Comparison of ENCODE assay signal across 9 cellular contexts in the genomic region with DNA sequence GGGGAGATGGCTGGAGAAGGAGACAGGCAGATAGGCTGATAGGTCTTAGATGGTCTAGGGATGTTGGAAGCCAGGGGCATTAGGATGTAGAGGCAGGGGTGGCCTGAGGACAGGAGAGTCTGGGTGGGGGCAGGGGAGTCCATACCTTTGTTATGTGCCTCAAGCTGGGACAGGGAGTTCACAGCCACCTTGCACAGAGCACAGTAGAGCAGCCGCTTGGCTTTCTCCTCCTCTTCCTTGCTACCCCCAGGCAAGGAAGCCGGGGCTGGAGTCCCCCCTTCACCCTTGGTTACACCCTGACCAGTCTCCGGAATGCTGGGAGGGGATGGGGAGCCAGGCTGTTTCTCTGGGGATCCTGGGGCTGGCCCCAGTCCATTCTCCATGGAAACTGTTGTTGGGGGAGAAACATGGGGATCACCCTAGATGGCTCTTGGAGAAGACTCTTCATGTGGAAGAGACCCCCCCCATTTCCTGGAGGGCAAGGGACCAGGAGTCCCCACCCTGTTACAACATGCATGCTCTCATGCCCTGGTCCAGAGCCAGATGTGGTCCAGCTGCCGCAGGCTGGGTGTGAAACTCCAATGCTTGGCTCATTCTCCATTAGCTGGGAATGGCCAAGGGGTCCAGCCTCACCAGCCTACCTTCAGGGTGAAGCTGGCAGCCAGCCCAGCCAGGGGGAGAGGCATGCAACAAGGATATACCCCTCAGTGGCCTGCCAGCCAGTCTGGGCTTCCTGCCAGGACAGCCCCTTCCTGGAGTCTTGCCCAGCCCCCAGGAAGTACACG. TPM values are rescaled to one million over a fixed set of nuclear protein-coding genes. Genes with fewer than 3 reads are reported as not detected.
DNase-seq lines count a peak whose midpoint lies in the region; ATAC-seq and TF ChIP-seq lines count a peak whose summit lies in the region.
"Had no signal": no experiment of that assay in that cellular context is flagged by ENCODE, and none has a peak within 500 bp of the region (broad histone marks: within the 10 kb centered on the region; RNA-seq: fewer than 3 reads in every experiment).

No MANE protein-coding gene starts in this region.

- peaks cover 34% of the 10 kb centered on the region for H3K4me1 Mint-ChIP-seq in activated CD4-positive, alpha-beta T cell treated with anti-CD3 and anti-CD28 coated beads, Interleukin-2, amount 10 ng/mL, durations not matched to agents 24 days and 14 days
- H3K4me1 Mint-ChIP-seq in activated CD8-positive, alpha-beta T cell treated with anti-CD3 and anti-CD28 coated beads, Interleukin-2, amount 10 ng/mL, durations not matched to agents 7 days and 5 days (ENCODE audit: low read depth): peaks cover 40% of the 10 kb centered on the region
- H3K4me1 Mint-ChIP-seq in type B pancreatic cell (ENCODE audit: unreplicated experiment): peaks cover 39% of the 10 kb centered on the region

- CTCF ChIA-PET in activated CD8-positive, alpha-beta T cell treated with anti-CD3 and anti-CD28 coated beads, Interleukin-2, amount 10 ng/mL, durations not matched to agents 7 days and 5 days (lab: Charles Lee): interaction anchor here (0.8 to 2.2 kb wide), 18 partner anchors 8 to 164 kb away, joined by 3 to 9 read pairs (median 4); no protein-coding TSS in a partner anchor

- intact Hi-C loops in activated CD4-positive, alpha-beta T cell treated with anti-CD3 and anti-CD28 coated beads, Interleukin-2, amount 10 ng/mL, durations not matched to agents 24 days and 14 days (cut with micrococcal nuclease): no loop called here

- H3K9me3 Mint-ChIP-seq in activated CD4-positive, alpha-beta T cell treated with anti-CD3 and anti-CD28 coated beads, Interleukin-2, amount 10 ng/mL, durations not matched to agents 24 days and 14 days: no peaks in the 10 kb centered on the region
- no peaks in the 10 kb centered on the region for H3K9me3 Mint-ChIP-seq in activated CD8-positive, alpha-beta T cell treated with anti-CD3 and anti-CD28 coated beads, Interleukin-2, amount 10 ng/mL, durations not matched to agents 7 days and 5 days (ENCODE audit: insufficient read depth)
- no peaks in the 10 kb centered on the region for H3K9me3 Mint-ChIP-seq in type B pancreatic cell

- ATAC-seq in activated CD8-positive, alpha-beta T cell treated with anti-CD3 and anti-CD28 coated beads, Interleukin-2, amount 10 ng/mL, durations not matched to agents 7 days and 5 days: no peak
- ATAC-seq in GM19395 (IDR thresholded peaks at IDR 0.05; ENCODE audit: unreplicated experiment) (no peak), HG03159 (IDR thresholded peaks at IDR 0.05; ENCODE audit: unreplicated experiment) (no peak)

- H3K27ac Mint-ChIP-seq in activated CD4-positive, alpha-beta T cell treated with anti-CD3 and anti-CD28 coated beads, Interleukin-2, amount 10 ng/mL, durations not matched to agents 24 days and 14 days: peak overlapping the region; percentile 35
- H3K27ac Mint-ChIP-seq in activated CD8-positive, alpha-beta T cell treated with anti-CD3 and anti-CD28 coated beads, Interleukin-2, amount 10 ng/mL, durations not matched to agents 7 days and 5 days: peak overlapping the region; percentile 33
- H3K27ac Mint-ChIP-seq in type B pancreatic cell: peak overlapping the region; percentile 83

- no peak for DNase-seq in activated CD4-positive, alpha-beta T cell treated with anti-CD3 and anti-CD28 coated beads, Interleukin-2, amount 10 ng/mL, durations not matched to agents 24 days and 14 days
- DNase-seq in activated CD4-positive, alpha-beta T cell treated with anti-CD3 and anti-CD28 coated beads for 4 hours: no peak
- DNase-seq in activated CD8-positive, alpha-beta T cell treated with anti-CD3 and anti-CD28 coated beads, Interleukin-2, amount 10 ng/mL, durations not matched to agents 7 days and 5 days: no peak
- DNase-seq in left kidney (ENCODE audit: low read depth, low spot score) (peak; percentile 54), type B pancreatic cell (ENCODE audit: extremely low spot score, unreplicated experiment) (no peak)
- no peak for DNase-seq in activated CD4-positive, CD25-positive, alpha-beta regulatory T cell treated with anti-CD3 and anti-CD28 coated beads, Interleukin-2, amount 50 U/mL, for 72 hours

- no peaks in the 10 kb centered on the region for H3K36me3 Mint-ChIP-seq in activated CD4-positive, alpha-beta T cell treated with anti-CD3 and anti-CD28 coated beads, Interleukin-2, amount 10 ng/mL, durations not matched to agents 24 days and 14 days (ENCODE audit: low read depth)
- no peaks in the 10 kb centered on the region for H3K36me3 Mint-ChIP-seq in activated CD8-positive, alpha-beta T cell treated with anti-CD3 and anti-CD28 coated beads, Interleukin-2, amount 10 ng/mL, durations not matched to agents 7 days and 5 days (ENCODE audit: low read depth)
- H3K36me3 Mint-ChIP-seq in type B pancreatic cell: peaks cover 4% of the 10 kb centered on the region

- no peak overlapping the region for H3K4me3 Mint-ChIP-seq in activated CD4-positive, alpha-beta T cell treated with anti-CD3 and anti-CD28 coated beads, Interleukin-2, amount 10 ng/mL, durations not matched to agents 24 days and 14 days
- H3K4me3 Mint-ChIP-seq in activated CD8-positive, alpha-beta T cell treated with anti-CD3 and anti-CD28 coated beads, Interleukin-2, amount 10 ng/mL, durations not matched to agents 7 days and 5 days: no peak overlapping the region
- peak overlapping the region; percentile 66 for H3K4me3 Mint-ChIP-seq in type B pancreatic cell

- TF ChIP-seq CTCF in type B pancreatic cell (conservative IDR thresholded peaks at IDR 0.05): no peak

- POLR2A ChIA-PET in activated CD8-positive, alpha-beta T cell treated with anti-CD3 and anti-CD28 coated beads, Interleukin-2, amount 10 ng/mL, durations not matched to agents 7 days and 5 days (lab: Charles Lee): no interaction called here

- H3K27me3 Mint-ChIP-seq in activated CD4-positive, alpha-beta T cell treated with anti-CD3 and anti-CD28 coated beads, Interleukin-2, amount 10 ng/mL, durations not matched to agents 24 days and 14 days: peaks cover 10% of the 10 kb centered on the region
- H3K27me3 Mint-ChIP-seq in activated CD8-positive, alpha-beta T cell treated with anti-CD3 and anti-CD28 coated beads, Interleukin-2, amount 10 ng/mL, durations not matched to agents 7 days and 5 days (ENCODE audit: low read depth): peaks cover 4% of the 10 kb centered on the region
- H3K27me3 Mint-ChIP-seq in type B pancreatic cell: peaks cover 5% of the 10 kb centered on the region

RNA-seq across cellular contexts. Expression of a gene that starts 7.2 kb away (rescaled TPM):
- total RNA-seq in activated CD4-positive, alpha-beta T cell treated with anti-CD3 and anti-CD28 coated beads, Interleukin-2, amount 10 ng/mL, durations not matched to agents 24 days and 14 days: 1.5 TPM in 2 replicates
- under 1 TPM; 0.32 to 0.57 TPM for total RNA-seq in activated CD8-positive, alpha-beta T cell treated with anti-CD3 and anti-CD28 coated beads, Interleukin-2, amount 10 ng/mL, durations not matched to agents 7 days and 5 days
- not detected in 2 replicates for total RNA-seq in type B pancreatic cell (ENCODE audit: low replicate concordance)
- total RNA-seq: dermis microvascular lymphatic vessel endothelial cell had no signal

RNA-seq across cellular contexts. Expression of a gene that starts 13.0 kb away (rescaled TPM):
- total RNA-seq in activated CD4-positive, alpha-beta T cell treated with anti-CD3 and anti-CD28 coated beads, Interleukin-2, amount 10 ng/mL, durations not matched to agents 24 days and 14 days: 0.84 and 1.2 TPM in 2 replicates
- under 1 TPM; 0.55 to 0.74 TPM for total RNA-seq in activated CD8-positive, alpha-beta T cell treated with anti-CD3 and anti-CD28 coated beads, Interleukin-2, amount 10 ng/mL, durations not matched to agents 7 days and 5 days
- total RNA-seq in type B pancreatic cell (ENCODE audit: low replicate concordance): 29.5 and 47.3 TPM in 2 replicates

RNA-seq across cellular contexts. Expression of a gene that starts 46.6 kb away (rescaled TPM):
- total RNA-seq in activated CD4-positive, alpha-beta T cell treated with anti-CD3 and anti-CD28 coated beads, Interleukin-2, amount 10 ng/mL, durations not matched to agents 24 days and 14 days: 116 and 121 TPM in 2 replicates
- total RNA-seq in activated CD8-positive, alpha-beta T cell treated with anti-CD3 and anti-CD28 coated beads, Interleukin-2, amount 10 ng/mL, durations not matched to agents 7 days and 5 days: 100 to 1,000 TPM; 105 to 112 TPM
- 196 and 229 TPM in 2 replicates for total RNA-seq in type B pancreatic cell (ENCODE audit: low replicate concordance)

RNA-seq across cellular contexts. Expression of a gene that starts 47.5 kb away (rescaled TPM):
- total RNA-seq in activated CD4-positive, alpha-beta T cell treated with anti-CD3 and anti-CD28 coated beads, Interleukin-2, amount 10 ng/mL, durations not matched to agents 24 days and 14 days: 43.9 and 48.0 TPM in 2 replicates
- total RNA-seq in activated CD8-positive, alpha-beta T cell treated with anti-CD3 and anti-CD28 coated beads, Interleukin-2, amount 10 ng/mL, durations not matched to agents 7 days and 5 days: 10 to 100 TPM; 65.0 to 69.1 TPM
- total RNA-seq in type B pancreatic cell (ENCODE audit: low replicate concordance): 2.5 and 25.9 TPM in 2 replicates

Comparison
In these comparisons a context has a peak if more than half of its experiments do, and no peak if none do; other contexts are left out.
1. H3K27ac Mint-ChIP-seq: peak in every context shown above with its lines; median percentile 83 in type B pancreatic cell; 35 in activated CD4-positive, alpha-beta T cell treated with anti-CD3 and anti-CD28 coated beads, Interleukin-2, amount 10 ng/mL, durations not matched to agents 24 days and 14 days; 33 in activated CD8-positive, alpha-beta T cell treated with anti-CD3 and anti-CD28 coated beads, Interleukin-2, amount 10 ng/mL, durations not matched to agents 7 days and 5 days.
2. RNA of a gene that starts 13.0 kb away (total RNA-seq): 29.5 to 47.3 TPM in type B pancreatic cell; 0.84 to 1.2 TPM in activated CD4-positive, alpha-beta T cell treated with anti-CD3 and anti-CD28 coated beads, Interleukin-2, amount 10 ng/mL, durations not matched to agents 24 days and 14 days and 0.55 to 0.74 TPM in activated CD8-positive, alpha-beta T cell treated with anti-CD3 and anti-CD28 coated beads, Interleukin-2, amount 10 ng/mL, durations not matched to agents 7 days and 5 days; every median in the first group is over 10 times any median in the second.